10 cellular contexts compared by ENCODE assay signal in the genomic region with DNA sequence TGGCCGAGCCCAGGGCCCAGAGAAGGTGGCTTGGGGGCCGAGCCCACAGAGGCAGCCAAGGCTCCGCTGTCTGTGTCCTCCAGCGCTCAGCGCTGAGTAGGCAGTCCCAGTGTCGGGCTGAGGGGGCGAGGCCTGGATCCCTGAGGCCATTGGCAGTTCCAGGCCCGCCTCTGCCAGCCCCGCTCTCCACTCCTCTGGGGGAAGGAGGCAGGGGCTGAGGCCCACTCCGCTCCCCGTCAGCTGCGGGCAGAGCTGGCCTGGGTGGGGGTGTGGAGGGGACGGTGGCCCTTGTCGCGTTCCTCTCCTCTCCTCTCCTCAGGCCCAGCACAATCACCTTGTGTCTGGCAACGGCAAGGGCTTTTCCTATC.
DNase-seq lines count a peak whose midpoint lies in the region; ATAC-seq and TF ChIP-seq lines count a peak whose summit lies in the region.
"Had no signal": no experiment of that assay in that cellular context is flagged by ENCODE, and none has a peak within 500 bp of the region (broad histone marks: within the 10 kb centered on the region; RNA-seq: fewer than 3 reads in every experiment).

No MANE protein-coding gene starts in this region.

- peaks cover 2 to 56% (median 11%) of the 10 kb centered on the region in 3 donors for H3K4me1 ChIP-seq in esophagus squamous epithelium
- no peaks in the 10 kb centered on the region for H3K4me1 ChIP-seq in mucosa of descending colon (ENCODE audit: low read depth)

- H3K27me3 ChIP-seq in esophagus squamous epithelium, result no peaks in the 10 kb centered on the region

- TF ChIP-seq CTCF in esophagus squamous epithelium (IDR thresholded peaks at IDR 0.05) (no peak), mucosa of descending colon (IDR thresholded peaks at IDR 0.05) (no peak)

- DNase-seq in DMS 273 (lab: John Stamatoyannopoulos, UW; ENCODE audit: unreplicated experiment), result peak; percentile 62
- no peak for DNase-seq in DMS 273 treated with DMSO at 0.1 percent for 48 hours (lab: John Stamatoyannopoulos, UW)
- no peak for DNase-seq in esophagus squamous epithelium (lab: John Stamatoyannopoulos, UW)
- DNase-seq in mucosa of descending colon, result no peak
- DNase-seq in ureter (ENCODE audit: low spot score), result peak; percentile 69
- no peak for DNase-seq in SW480 (ENCODE audit: low spot score)
- DNase-seq: KBM-7 had no signal

- intact Hi-C loops in esophagus squamous epithelium (cut with DNase I), result no loop called here
- intact Hi-C loops in mucosa of descending colon (cut with DNase I, micrococcal nuclease), result no loop called here

- peak in 1 of 4 donors; percentile 46 for TF ChIP-seq POLR2A in esophagus squamous epithelium (IDR thresholded peaks at IDR 0.05)

- H3K4me3 ChIP-seq in esophagus squamous epithelium (peak overlapping the region in 1 of 4 donors; percentile 33), mucosa of descending colon (no peak overlapping the region)

- H3K9me3 ChIP-seq in esophagus squamous epithelium, result no peaks in the 10 kb centered on the region
- H3K9me3 ChIP-seq in mucosa of descending colon, result no peaks in the 10 kb centered on the region

- 54% methylated on average over 7 of the region's 16 CpGs; no CpG with 5 or more reads in 1 of the 2 donors for WGBS in esophagus squamous epithelium, 2 donors

- ATAC-seq in mucosa of descending colon (peak; percentile 17), HG02571 (IDR thresholded peaks at IDR 0.05; ENCODE audit: unreplicated experiment) (no peak), HG03521 (IDR thresholded peaks at IDR 0.05; ENCODE audit: unreplicated experiment) (no peak)

- H3K36me3 ChIP-seq in esophagus squamous epithelium, result peaks cover 8 to 69% (median 18%) of the 10 kb centered on the region in 3 donors
- no peaks in the 10 kb centered on the region for H3K36me3 ChIP-seq in mucosa of descending colon (ENCODE audit: low read depth)

- H3K27ac ChIP-seq in esophagus squamous epithelium, result peak overlapping the region; percentile 46 to 82 (median 74)
- H3K27ac ChIP-seq: 22Rv1 had no signal

Comparison
In these comparisons a context has a peak if more than half of its experiments do, and no peak if none do; other contexts are left out.
1. DNase-seq: peak in DMS 273 (single experiment) and ureter (single experiment); none in DMS 273 treated with DMSO at 0.1 percent for 48 hours (single experiment), esophagus squamous epithelium (single experiment), mucosa of descending colon (0 of 3) and SW480 (single experiment).